Comparison of ENCODE assay signal across 12 cellular contexts in genomic region chr2:233801357-233802131, GRCh38. TPM values are rescaled to one million over a fixed set of nuclear protein-coding genes. Genes with fewer than 3 reads are reported as not detected.
DNase-seq lines count a peak whose midpoint lies in the region; ATAC-seq and TF ChIP-seq lines count a peak whose summit lies in the region.
"Had no signal": no experiment of that assay in that cellular context is flagged by ENCODE, and none has a peak within 500 bp of the region (broad histone marks: within the 10 kb centered on the region; RNA-seq: fewer than 3 reads in every experiment).

No MANE protein-coding gene starts in this region.

- H3K4me3 ChIP-seq in RWPE2 (ENCODE audit: severe bottlenecking) = no peak overlapping the region
- H3K4me3 ChIP-seq: suprapubic skin had no signal

- DNase-seq in A172 (ENCODE audit: low spot score) (peak; percentile 85), RWPE2 (ENCODE audit: low spot score) (no peak), germinal center (ENCODE audit: low spot score) (peak; percentile 26), kidney glomerular epithelial cell (lab: John Stamatoyannopoulos, UW) (no peak)
- DNase-seq: natural killer cell, NCI-H1105 treated with DMSO at 0.1 percent for 48 hours had no signal

- H3K27me3 ChIP-seq in RWPE2 (ENCODE audit: insufficient read depth, poor library complexity, severe bottlenecking) = no peaks in the 10 kb centered on the region

- H3K9me3 ChIP-seq in RWPE2 (ENCODE audit: severe bottlenecking) = no peaks in the 10 kb centered on the region
- H3K9me3 ChIP-seq: suprapubic skin had no signal

- ATAC-seq in GM21529 (IDR thresholded peaks at IDR 0.05; ENCODE audit: unreplicated experiment) (peak; percentile 64), RWPE2 (ENCODE audit: low read depth) (peak; percentile 68), HG03135 (IDR thresholded peaks at IDR 0.05; ENCODE audit: unreplicated experiment) (no peak), GM21360 (IDR thresholded peaks at IDR 0.05; ENCODE audit: unreplicated experiment) (no peak), HG02981 (IDR thresholded peaks at IDR 0.05; ENCODE audit: unreplicated experiment) (no peak)
- ATAC-seq: CD8-positive, alpha-beta T cell had no signal

- no peaks in the 10 kb centered on the region for H3K4me1 ChIP-seq in RWPE2 (ENCODE audit: insufficient read depth, poor library complexity, severe bottlenecking)
- H3K4me1 ChIP-seq: suprapubic skin had no signal

- no peak for TF ChIP-seq CTCF in RWPE2 (IDR thresholded peaks at IDR 0.05; ENCODE audit: poor library complexity, severe bottlenecking)

- no peak overlapping the region for H3K27ac ChIP-seq in RWPE2 (ENCODE audit: poor library complexity, severe bottlenecking)
- H3K27ac ChIP-seq: suprapubic skin had no signal

- H3K36me3 ChIP-seq in RWPE2 (ENCODE audit: low read depth) = no peaks in the 10 kb centered on the region
- H3K36me3 ChIP-seq: suprapubic skin had no signal

RNA-seq across cellular contexts. Expression of gene MROH2A, which starts 23.4 kb away (rescaled TPM):
- 0.48 TPM in 1 of 2 replicates, not detected in the other for total RNA-seq in A172 (2014; rRNA removed; shearing (Covaris generic))
- total RNA-seq: CD8-positive, alpha-beta T cell; natural killer cell; suprapubic skin had no signal

RNA-seq across cellular contexts. Expression of gene UGT1A1, which starts 41.5 kb away (rescaled TPM):
- not detected in 2 replicates for total RNA-seq in A172 (2014; rRNA removed; shearing (Covaris generic))
- total RNA-seq: CD8-positive, alpha-beta T cell; natural killer cell had no signal

RNA-seq across cellular contexts. Expression of gene HJURP, which starts 52.8 kb away (rescaled TPM):
- 78.3 and 83.2 TPM in 2 replicates for total RNA-seq in A172 (2014; rRNA removed; shearing (Covaris generic))

Comparison
In these comparisons a context has a peak if more than half of its experiments do, and no peak if none do; other contexts are left out.
1. DNase-seq: peak in A172 (single experiment) and germinal center (single experiment); none in RWPE2 (single experiment) and kidney glomerular epithelial cell (single experiment).
2. ATAC-seq: peak in GM21529 (single experiment) and RWPE2 (single experiment); none in HG03135 (single experiment), GM21360 (single experiment) and HG02981 (single experiment).